1 cellular context compared by ENCODE assay signal in genomic region chr6:167796668-167797031, GRCh38.
TF ChIP-seq lines count a peak whose summit lies in the region.

No MANE protein-coding gene starts in this region.

TF ChIP-seq in liver, 16 proteins besides CTCF, POLR2A, EP300 and RAD21 (continued from another document):
- TF ChIP-seq ZBTB33 (IDR thresholded peaks at IDR 0.05) (no peak), NR2F2 (IDR thresholded peaks at IDR 0.05) (no peak)
